15 cellular contexts compared by ENCODE assay signal in the genomic region with DNA sequence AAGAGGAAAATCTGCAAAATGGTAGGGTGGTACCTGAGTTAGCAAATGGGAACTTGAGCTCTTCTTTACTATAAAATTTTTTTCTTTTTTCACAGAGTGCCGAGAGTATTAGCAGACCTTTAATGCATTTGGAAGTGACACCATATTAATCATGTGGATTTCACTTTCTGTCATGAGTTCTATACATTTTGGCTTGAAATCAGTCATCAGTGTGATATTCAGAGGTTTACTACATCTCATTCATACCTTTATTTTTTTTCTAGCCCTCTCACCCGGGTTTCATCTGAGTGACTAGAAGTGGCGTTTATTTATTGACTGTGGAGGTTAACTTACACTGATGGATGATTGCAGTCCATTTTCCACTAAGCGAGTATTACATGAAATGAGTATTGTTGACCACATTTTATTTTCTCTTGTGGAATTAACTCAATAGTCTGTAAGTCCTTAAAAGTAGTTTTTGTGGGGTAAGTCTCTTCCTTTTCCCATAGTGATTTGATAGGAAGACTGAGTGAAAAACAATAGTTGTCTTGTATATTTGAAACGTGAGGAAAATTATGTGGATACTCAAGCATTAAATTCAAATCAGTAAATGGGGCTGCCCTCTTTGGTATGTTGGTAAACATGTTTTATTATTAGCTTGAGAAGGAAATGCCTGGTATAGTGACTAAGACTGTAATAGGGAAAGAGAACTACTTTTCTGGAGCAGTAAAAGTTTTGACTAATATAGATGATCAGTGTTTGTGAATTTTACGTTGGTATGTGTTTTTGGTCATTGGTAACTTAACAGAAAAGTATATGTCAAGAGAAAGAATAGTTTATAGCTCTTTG. TPM values are rescaled to one million over a fixed set of nuclear protein-coding genes. Genes with fewer than 3 reads are reported as not detected.
DNase-seq lines count a peak whose midpoint lies in the region; ATAC-seq and TF ChIP-seq lines count a peak whose summit lies in the region.
"Had no signal": no experiment of that assay in that cellular context is flagged by ENCODE, and none has a peak within 500 bp of the region (broad histone marks: within the 10 kb centered on the region; RNA-seq: fewer than 3 reads in every experiment).

No MANE protein-coding gene starts in this region.

- peaks cover 6% of the 10 kb centered on the region; the same call in 1 of the 2 replicates for H3K4me1 ChIP-seq in PC-3 (ENCODE audit: insufficient read depth, low read length)

- ATAC-seq in GM19351 (IDR thresholded peaks at IDR 0.05; ENCODE audit: unreplicated experiment) (peak; percentile 30), PC-3 (peak; percentile 56), HG03457 (IDR thresholded peaks at IDR 0.05; ENCODE audit: unreplicated experiment) (no peak), GM21619 (IDR thresholded peaks at IDR 0.05; ENCODE audit: unreplicated experiment) (no peak)

- H3K9me2 ChIP-seq in PC-3 (replicated peaks; ENCODE audit: low read length), result no peaks in the 10 kb centered on the region

- no peak for TF ChIP-seq CTCF in GM06990 (IDR thresholded peaks at IDR 0.05; ENCODE audit: insufficient read depth, low read length, poor library complexity, severe bottlenecking)
- no peak for TF ChIP-seq CTCF in PC-3 (conservative IDR thresholded peaks at IDR 0.05; ENCODE audit: low read depth, low read length)

- H4K20me1 ChIP-seq in PC-3 (ENCODE audit: low read length), result 0 out of 2 replicates have a peak, but pooled peaks cover 18% of the 10 kb centered on the region

- H3K27ac ChIP-seq in PC-3 (ENCODE audit: low read length), result no peak overlapping the region
- H3K27ac ChIP-seq: vagina had no signal

- CTCF ChIA-PET in PC-3 (lab: Charles Lee), result no interaction called here

- H3K27me3 ChIP-seq in GM06990 (replicated peaks; ENCODE audit: control insufficient read depth, insufficient read depth, low read length), result no peaks in the 10 kb centered on the region
- H3K27me3 ChIP-seq in PC-3 (ENCODE audit: low read length), result no peaks in the 10 kb centered on the region
- H3K27me3 ChIP-seq: right atrium auricular region, vagina had no signal

- intact Hi-C loops in PC-3 (cut with micrococcal nuclease), result no loop called here

- H3K9me3 ChIP-seq in PC-3 (ENCODE audit: low read length), result no peaks in the 10 kb centered on the region
- H3K9me3 ChIP-seq: right atrium auricular region, vagina had no signal

- peaks cover 93% of the 10 kb centered on the region for H3K79me2 ChIP-seq in PC-3 (ENCODE audit: low read length)

- no peak overlapping the region for H3K9ac ChIP-seq in PC-3 (ENCODE audit: low read length)

- no TSS peak for BruUV-seq in PC-3 (replicated peaks; lab: Mats Ljungman, UMichigan)

- H3K4me2 ChIP-seq in PC-3 (ENCODE audit: low read length), result no peak overlapping the region

- DNase-seq in GM06990 (ENCODE audit: extremely low read depth, insufficient read length) (peak; percentile 63), PC-3 (peak; percentile 19), foreskin melanocyte (peak; percentile 54), KBM-7 (no peak)
- no peak for DNase-seq in activated CD4-positive, CD25-positive, alpha-beta regulatory T cell (lab: John Stamatoyannopoulos, UW)
- DNase-seq: activated CD8-positive, alpha-beta memory T cell treated with anti-CD3 and anti-CD28 coated beads, Interleukin-2, amount 50 U/mL, for 4 hours; C1 segment of cervical spinal cord; H9; SHP77; stimulated activated CD4-positive, alpha-beta T cell treated with anti-CD3 and anti-CD28 coated beads, Interleukin-4, amount 100 ng/mL, for 24 hours had no signal

- H3K36me3 ChIP-seq in GM06990 (ENCODE audit: control insufficient read depth, insufficient read depth, low read length), result no peaks in the 10 kb centered on the region
- H3K36me3 ChIP-seq in PC-3 (ENCODE audit: low read depth, low read length), result no peaks in the 10 kb centered on the region
- H3K36me3 ChIP-seq: right atrium auricular region, vagina had no signal

- POLR2A ChIA-PET in PC-3 (lab: Charles Lee; ENCODE audit: unreplicated experiment), result no interaction called here

- H2AFZ ChIP-seq in PC-3 (ENCODE audit: low read length), result no peak overlapping the region

- in situ Hi-C loops in KBM-7 (cut with MboI; ENCODE audit: low pct_unique_long_range_greater_than_20kb, low sequenced_read_pairs), result no loop called here

- H3K4me3 ChIP-seq in GM06990 (replicated peaks; ENCODE audit: low read depth, low read length), result no peak overlapping the region
- H3K4me3 ChIP-seq in PC-3 (ENCODE audit: low read length), result no peak overlapping the region
- H3K4me3 ChIP-seq: right atrium auricular region, vagina had no signal

- no peaks in the 10 kb centered on the region for H3F3A ChIP-seq in PC-3 (ENCODE audit: low read length, unreplicated experiment)

RNA-seq across cellular contexts. Expression of a gene that starts 55.5 kb away (rescaled TPM):
- total RNA-seq in PC-3 (2014; rRNA removed), result 11.0 and 13.1 TPM in 2 replicates

Comparison
In these comparisons a context has a peak if more than half of its experiments do, and no peak if none do; other contexts are left out.
1. DNase-seq: peak in GM06990 (single experiment), PC-3 (single experiment) and foreskin melanocyte (single experiment); none in activated CD4-positive, CD25-positive, alpha-beta regulatory T cell (0 of 4) and KBM-7 (single experiment).
2. ATAC-seq: peak in GM19351 (single experiment) and PC-3 (single experiment); none in HG03457 (single experiment) and GM21619 (single experiment).